ENCODE assay signal across 8 cellular contexts in genomic region chr6:11537229-11538048, GRCh38.
DNase-seq lines count a peak whose midpoint lies in the region; ATAC-seq and TF ChIP-seq lines count a peak whose summit lies in the region.

A gene with protein sequence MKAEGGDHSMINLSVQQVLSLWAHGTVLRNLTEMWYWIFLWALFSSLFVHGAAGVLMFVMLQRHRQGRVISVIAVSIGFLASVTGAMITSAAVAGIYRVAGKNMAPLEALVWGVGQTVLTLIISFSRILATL (plus strand): TSS chr6:11537749. CDS start chr6:11538278, 529 bp downstream.

- H3K9ac ChIP-seq in BLaER1, result peak within 1 kb of the TSS; percentile 83

- no peak for TF ChIP-seq CTCF in choroid plexus epithelial cell (conservative IDR thresholded peaks at IDR 0.05; ENCODE audit: low read depth, low read length)

- peak; percentile 98 for ATAC-seq in GM19324 (IDR thresholded peaks at IDR 0.05; ENCODE audit: low FRiP score, unreplicated experiment)
- ATAC-seq in HG03457 (IDR thresholded peaks at IDR 0.05; ENCODE audit: unreplicated experiment), result peak; percentile 94

- H3K4me2 ChIP-seq in BLaER1, result peak within 1 kb of the TSS; percentile 90

- H3K36me3 ChIP-seq in BLaER1, result no peaks in the 10 kb centered on the region

- H3K9me3 ChIP-seq in BLaER1, result no peaks in the 10 kb centered on the region

- peaks cover 13% of the 10 kb centered on the region; the same call in 1 of the 2 replicates for H3K4me1 ChIP-seq in BLaER1

- peaks cover 22% of the 10 kb centered on the region for H3K27me3 ChIP-seq in BLaER1

- peak within 1 kb of the TSS; percentile 98 for H3K4me3 ChIP-seq in BLaER1
- peak within 1 kb of the TSS; percentile 65 for H3K4me3 ChIP-seq in choroid plexus epithelial cell (ENCODE audit: low read depth, low read length)

- DNase-seq in NCI-H510A treated with DMSO at 0.1 percent for 48 hours (lab: John Stamatoyannopoulos, UW), result peak; percentile 50
- peak; percentile 94 to 95 for DNase-seq in activated CD4-positive, alpha-beta T cell treated with anti-CD3 and anti-CD28 coated beads for 4 hours
- DNase-seq in choroid plexus epithelial cell (ENCODE audit: low read depth), result peak; percentile 80
- DNase-seq in left kidney (ENCODE audit: low read depth, low spot score), result peak; percentile 98
- peak; percentile 92 for DNase-seq in stimulated activated CD4-positive, alpha-beta T cell treated with anti-CD3 and anti-CD28 coated beads, Interleukin-1b, Interleukin-23, amount 100 ng/mL, for 48 hours

- peak within 1 kb of the TSS; percentile 61 for H3K27ac ChIP-seq in BLaER1

- H4K20me1 ChIP-seq in BLaER1, result 0 out of 2 replicates have a peak, but pooled peaks cover 17% of the 10 kb centered on the region

Comparison
In these comparisons a context has a peak if more than half of its experiments do, and no peak if none do; other contexts are left out.
1. Peak in every context shown above with its lines: DNase-seq, ATAC-seq, H3K4me3 ChIP-seq and H3K27ac ChIP-seq.